In the genomic region with DNA sequence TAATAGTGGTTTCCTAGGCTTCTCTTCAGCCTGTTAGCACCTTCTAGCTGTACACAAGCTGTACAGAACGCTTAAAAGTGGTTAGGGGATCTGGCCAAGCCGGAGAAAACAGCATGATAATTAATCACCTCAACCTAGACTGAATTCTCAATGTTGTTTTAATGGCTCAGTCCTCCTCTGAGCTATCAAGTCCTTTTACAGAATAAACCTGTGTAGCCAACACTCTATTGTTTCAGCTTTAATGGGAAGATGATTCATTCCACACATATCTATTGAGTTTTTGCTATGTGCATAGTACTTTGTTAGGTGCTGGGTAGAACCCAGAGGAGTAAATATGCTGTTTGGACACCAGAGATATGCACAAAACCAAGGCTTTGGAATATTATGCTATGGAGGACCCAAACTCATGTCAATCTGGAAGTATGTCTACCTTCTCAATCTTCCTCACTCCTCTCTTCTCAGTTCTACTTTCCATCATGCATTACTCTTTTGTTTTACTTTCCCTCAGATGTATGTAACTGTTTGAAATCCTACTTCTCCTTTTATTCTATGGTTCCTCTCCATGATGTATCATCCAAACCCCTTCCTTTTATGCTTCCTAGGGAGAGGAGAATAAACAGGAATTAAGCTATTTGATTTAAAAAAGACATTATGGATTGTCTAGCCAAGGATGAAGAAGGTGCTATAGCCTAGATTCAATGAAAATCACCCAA, we compare ENCODE assay signal across 28 cellular contexts. TPM values are rescaled to one million over a fixed set of nuclear protein-coding genes. Genes with fewer than 3 reads are reported as not detected.
DNase-seq lines count a peak whose midpoint lies in the region; FAIRE-seq and TF ChIP-seq lines count a peak whose summit lies in the region.
"Had no signal": no experiment of that assay in that cellular context is flagged by ENCODE, and none has a peak within 500 bp of the region (broad histone marks: within the 10 kb centered on the region; RNA-seq: fewer than 3 reads in every experiment).

No MANE protein-coding gene starts in this region.

- H3K4me2 ChIP-seq in osteoblast (ENCODE audit: insufficient read depth, low read length) = no peak overlapping the region

- H2AFZ ChIP-seq in osteoblast (ENCODE audit: low read length) = no peak overlapping the region

- H3K4me1 ChIP-seq in osteoblast (ENCODE audit: insufficient read depth, low read length) = no peaks in the 10 kb centered on the region
- H3K4me1 ChIP-seq: HAP-1 had no signal

- H3K4me3 ChIP-seq in epithelial cell of esophagus (ENCODE audit: low read length) (no peak overlapping the region), osteoblast (ENCODE audit: insufficient read depth, low read length) (no peak overlapping the region)
- H3K4me3 ChIP-seq: BLaER1 treated with 17β-estradiol and CSF1 and Interleukin-3, amounts not matched to agents 10 nM and 100 nM; HAP-1; heart right ventricle had no signal

- TF ChIP-seq CTCF in epithelial cell of esophagus (IDR thresholded peaks at IDR 0.05; ENCODE audit: insufficient read depth, low read depth, low read length, missing control alignments) = no peak
- no peak for TF ChIP-seq CTCF in osteoblast (IDR thresholded peaks at IDR 0.05; ENCODE audit: extremely low read depth, low read depth, low read length)

- no peak for FAIRE-seq in GM12891 (lab: Jason Lieb, UNC)
- FAIRE-seq: small intestine had no signal

- H3K36me3 ChIP-seq in osteoblast (ENCODE audit: insufficient read depth, low read length) = no peaks in the 10 kb centered on the region
- H3K36me3 ChIP-seq: BLaER1 treated with 17β-estradiol and CSF1 and Interleukin-3, amounts not matched to agents 10 nM and 100 nM; HAP-1; heart right ventricle had no signal

- no peaks in the 10 kb centered on the region for H3K9me3 ChIP-seq in osteoblast (ENCODE audit: low read depth, low read length)
- H3K9me3 ChIP-seq: HAP-1 had no signal

- H3K27me3 ChIP-seq in osteoblast (ENCODE audit: insufficient read depth, low read length) = peaks cover 6% of the 10 kb centered on the region
- H3K27me3 ChIP-seq: BLaER1 treated with 17β-estradiol and CSF1 and Interleukin-3, amounts not matched to agents 10 nM and 100 nM; heart right ventricle had no signal

- H4K20me1 ChIP-seq in osteoblast (ENCODE audit: insufficient read depth, low read length) = no peaks in the 10 kb centered on the region
- H4K20me1 ChIP-seq: BLaER1 treated with 17β-estradiol and CSF1 and Interleukin-3, amounts not matched to agents 10 nM and 100 nM had no signal

- TF ChIP-seq POLR2A in GM12891 (IDR thresholded peaks at IDR 0.05; ENCODE audit: low read depth, low read length) = no peak

- H3K79me2 ChIP-seq in osteoblast (ENCODE audit: insufficient read depth, low read length) = no peaks in the 10 kb centered on the region

- H3K27ac ChIP-seq in osteoblast (ENCODE audit: low read depth, low read length) = no peak overlapping the region
- H3K27ac ChIP-seq: BLaER1 treated with 17β-estradiol and CSF1 and Interleukin-3, amounts not matched to agents 10 nM and 100 nM; epithelial cell of prostate had no signal

- DNase-seq in M059J (ENCODE audit: low read depth) (peak; percentile 20), SW480 (ENCODE audit: low spot score) (peak; percentile 27), epithelial cell of esophagus (ENCODE audit: low read depth) (peak; percentile 48), osteoblast (ENCODE audit: insufficient read length, low spot score, missing footprints) (peak; percentile 2), GM12891 (ENCODE audit: insufficient read length, low spot score) (no peak), SHP77 (lab: John Stamatoyannopoulos, UW) (no peak)
- DNase-seq in stimulated activated CD4-positive, alpha-beta T cell treated with anti-CD3 and anti-CD28 coated beads, Interleukin-4, amount 100 ng/mL, for 4 hours = no peak
- DNase-seq in stimulated activated CD4-positive, alpha-beta T cell treated with anti-CD3 and anti-CD28 coated beads, Interleukin-2, amount 100 ng/mL, for 48 hours = no peak
- DNase-seq: activated CD4-positive, alpha-beta T cell treated with anti-CD3 and anti-CD28 coated beads for 36 hours; activated CD8-positive, alpha-beta memory T cell treated with anti-CD3 and anti-CD28 coated beads, Interleukin-2, amount 50 U/mL, for 48 hours; activated CD8-positive, alpha-beta T cell treated with anti-CD3 and anti-CD28 coated beads for 36 hours; activated naive CD4-positive, alpha-beta T cell treated with anti-CD3 and anti-CD28 coated beads for 36 hours; heart right ventricle; Karpas-422; left colon; NCI-H1092; NCI-H187 treated with DMSO at 0.1 percent for 48 hours; NCI-H2171 treated with DMSO at 0.1 percent for 48 hours; NCI-H510A treated with DMSO at 0.1 percent for 48 hours; nephron progenitor cell; retina; Right ventricle myocardium superior; small intestine; stimulated activated naive CD8-positive, alpha-beta T cell treated with anti-CD3 and anti-CD28 coated beads, Interleukin-15, Interleukin-2, amounts not matched to agents 100 U/mL and 50 U/mL, for 24 hours had no signal

TF ChIP-seq in GM12891, 5 proteins besides CTCF, POLR2A, EP300 and RAD21:
- TF ChIP-seq TAF1 (IDR thresholded peaks at IDR 0.05; ENCODE audit: low read depth, low read length) = no peak
- TF ChIP-seq POLR2AphosphoS5 (IDR thresholded peaks at IDR 0.05; ENCODE audit: low read depth, low read length) = no peak
- TF ChIP-seq POU2F2 (IDR thresholded peaks at IDR 0.05; ENCODE audit: low read depth, low read length) = no peak
- TF ChIP-seq SPI1 (IDR thresholded peaks at IDR 0.05; ENCODE audit: low read depth, low read length) = no peak
- TF ChIP-seq PAX5 (IDR thresholded peaks at IDR 0.05; ENCODE audit: insufficient read depth, low read length, severe bottlenecking) = no peak
TF ChIP-seq in GM12891: peak in this region for 0.

RNA-seq across cellular contexts. Expression of a gene that starts 27.6 kb away (rescaled TPM):
- 12.0 and 17.5 TPM in 2 replicates for total RNA-seq in M059J (2014; rRNA removed; shearing (Covaris generic))
- total RNA-seq in osteoblast = 49.6 and 59.2 TPM in 2 replicates
- polyA plus RNA-seq in GM12891 (2012; ENCODE audit: low read depth, missing spikeins) = 18.8 TPM
- total RNA-seq: G401 had no signal

Comparison
In these comparisons a context has a peak if more than half of its experiments do, and no peak if none do; other contexts are left out.
1. DNase-seq: peak in M059J (single experiment), SW480 (single experiment), epithelial cell of esophagus (single experiment) and osteoblast (single experiment); none in stimulated activated CD4-positive, alpha-beta T cell treated with anti-CD3 and anti-CD28 coated beads, Interleukin-4, amount 100 ng/mL, for 4 hours (0 of 2), GM12891 (single experiment), SHP77 (0 of 2) and stimulated activated CD4-positive, alpha-beta T cell treated with anti-CD3 and anti-CD28 coated beads, Interleukin-2, amount 100 ng/mL, for 48 hours (0 of 2).